25 cellular contexts compared by ENCODE assay signal in genomic region chr15:78995921-78996780, GRCh38. TPM values are rescaled to one million over a fixed set of nuclear protein-coding genes. Genes with fewer than 3 reads are reported as not detected.
DNase-seq lines count a peak whose midpoint lies in the region; ATAC-seq and TF ChIP-seq lines count a peak whose summit lies in the region.
"Had no signal": no experiment of that assay in that cellular context is flagged by ENCODE, and none has a peak within 500 bp of the region (broad histone marks: within the 10 kb centered on the region; RNA-seq: fewer than 3 reads in every experiment).

No MANE protein-coding gene starts in this region.

- H3K4me3 Mint-ChIP-seq in GM23338, result no peak overlapping the region
- H3K4me3 Mint-ChIP-seq: stimulated activated naive B cell treated with anti-CD40 and anti-IgM and Interleukin-4, amounts not matched to agents 10 μg/mL and 1 μg/mL and 100 μg/mL, for 72 hours had no signal

- H3K4me1 Mint-ChIP-seq in GM23338, result peaks cover 10% of the 10 kb centered on the region

- H3F3A ChIP-seq in GM23338 (replicated peaks; ENCODE audit: low read depth) (no peaks in the 10 kb centered on the region), smooth muscle cell (ENCODE audit: low read depth) (no peaks in the 10 kb centered on the region)

- H3K9me3 Mint-ChIP-seq in GM23338, result peaks cover 4% of the 10 kb centered on the region; the same call in 1 of the 3 replicates
- H3K9me3 Mint-ChIP-seq: stimulated activated naive B cell treated with anti-CD40 and anti-IgM and Interleukin-4, amounts not matched to agents 10 μg/mL and 1 μg/mL and 100 μg/mL, for 72 hours had no signal

- WGBS in hepatocyte (ENCODE audit: low lambda C conversion rate, missing lambda C conversion rate), result 82% methylated on average over 21 of the region's 21 CpGs
- 76% methylated on average over 21 of the region's 21 CpGs for WGBS in smooth muscle cell (ENCODE audit: low lambda C conversion rate)

- H3K27ac Mint-ChIP-seq in GM23338, result no peak overlapping the region; the same call in 1 of the 2 replicates

- H3K79me2 ChIP-seq in GM23338 (replicated peaks; ENCODE audit: insufficient read depth) (no peaks in the 10 kb centered on the region), hepatocyte (no peaks in the 10 kb centered on the region), smooth muscle cell (ENCODE audit: low read depth) (no peaks in the 10 kb centered on the region)

- H3K9ac ChIP-seq in smooth muscle cell (ENCODE audit: low read depth), result peak overlapping the region; percentile 34

- peaks cover 7% of the 10 kb centered on the region for H3K27me3 Mint-ChIP-seq in GM23338 (ENCODE audit: insufficient read depth, low read depth, poor library complexity)
- H3K27me3 Mint-ChIP-seq: stimulated activated naive B cell treated with anti-CD40 and anti-IgM and Interleukin-4, amounts not matched to agents 10 μg/mL and 1 μg/mL and 100 μg/mL, for 72 hours had no signal

- intact Hi-C loops in cardiac septum (cut with DNase I), result no loop called here

- H3K36me3 Mint-ChIP-seq in GM23338 (ENCODE audit: low read depth), result no peaks in the 10 kb centered on the region

- TF ChIP-seq CTCF in GM23338 (conservative IDR thresholded peaks at IDR 0.05; ENCODE audit: low read depth in 2 of 2), result no peak
- no peak for TF ChIP-seq CTCF in RWPE1 (conservative IDR thresholded peaks at IDR 0.05; ENCODE audit: low read depth)
- TF ChIP-seq CTCF in hepatocyte (IDR thresholded peaks at IDR 0.05; ENCODE audit: poor library complexity), result no peak
- no peak for TF ChIP-seq CTCF in smooth muscle cell (IDR thresholded peaks at IDR 0.05; ENCODE audit: borderline replicate concordance, insufficient read depth, poor library complexity, severe bottlenecking)

- H3K9me2 ChIP-seq in GM23338 (ENCODE audit: insufficient read depth) (no peaks in the 10 kb centered on the region), hepatocyte (replicated peaks; ENCODE audit: insufficient read depth) (no peaks in the 10 kb centered on the region)

- DNase-seq in GM23338 (ENCODE audit: low spot score) (no peak), RWPE1 (ENCODE audit: low spot score) (no peak), hepatocyte (ENCODE audit: low spot score) (no peak), smooth muscle cell (lab: John Stamatoyannopoulos, UW; ENCODE audit: unreplicated experiment) (no peak), cardiac septum (ENCODE audit: low spot score) (no peak), COLO829 (ENCODE audit: low spot score) (no peak), NCI-H2107 (lab: John Stamatoyannopoulos, UW) (no peak)
- DNase-seq: amniotic stem cell; caudate nucleus; DMS 273 treated with DMSO at 0.1 percent for 48 hours; effector CD8-positive, alpha-beta T cell; GF-D8; glutamatergic neuron; left ventricle myocardium inferior; MG63; NCI-H1436 treated with DMSO at 0.1 percent for 48 hours; NCI-H774; ovary; stimulated activated naive B cell treated with anti-CD40 and anti-IgM and Interleukin-4, amounts not matched to agents 10 μg/mL and 1 μg/mL and 100 μg/mL, for 72 hours; T-helper 9 cell had no signal

- H3K4me2 ChIP-seq in GM23338 (no peak overlapping the region), hepatocyte (no peak overlapping the region), smooth muscle cell (no peak overlapping the region)

- POLR2A ChIA-PET in RWPE1 (lab: Yijun Ruan, JAX; ENCODE audit: low non-redundant PET), result no interaction called here

- peak; percentile 17 for ATAC-seq in GM23338
- ATAC-seq: GM12878; PC-3; sciatic nerve; stimulated activated naive B cell treated with anti-CD40 and anti-IgM and Interleukin-4, amounts not matched to agents 10 μg/mL and 1 μg/mL and 100 μg/mL, for 72 hours had no signal

- H2AFZ ChIP-seq in GM23338, result 0 out of 2 replicates have a peak overlapping the region, but pooled peaks have one; percentile 23
- no peak overlapping the region for H2AFZ ChIP-seq in hepatocyte
- no peak overlapping the region for H2AFZ ChIP-seq in smooth muscle cell (ENCODE audit: low read depth)

- CTCF ChIA-PET in RWPE1 (lab: Yijun Ruan, JAX), result interaction anchor here (0.6 to 0.7 kb wide), 2 partner anchors 11 to 17 kb away, joined by 3 to 4 read pairs; no protein-coding TSS in a partner anchor

- H4K20me1 ChIP-seq in GM23338 (replicated peaks; ENCODE audit: insufficient read depth) (no peaks in the 10 kb centered on the region), hepatocyte (ENCODE audit: insufficient read depth, poor library complexity, severe bottlenecking) (no peaks in the 10 kb centered on the region), smooth muscle cell (ENCODE audit: low read depth) (no peaks in the 10 kb centered on the region)

- no peak overlapping the region for H3K4me3 ChIP-seq in GM23338
- no peak overlapping the region for H3K4me3 ChIP-seq in hepatocyte
- no peak overlapping the region for H3K4me3 ChIP-seq in smooth muscle cell
- H3K4me3 ChIP-seq: GM12878, HAP-1, left ventricle myocardium inferior, MG63, ovary, thyroid gland had no signal

- H3K27me3 ChIP-seq in GM23338 (ENCODE audit: insufficient read depth), result no peaks in the 10 kb centered on the region
- H3K27me3 ChIP-seq in hepatocyte, result no peaks in the 10 kb centered on the region
- H3K27me3 ChIP-seq in smooth muscle cell (ENCODE audit: low read depth), result no peaks in the 10 kb centered on the region
- H3K27me3 ChIP-seq: MG63, ovary, thyroid gland had no signal

- H3K36me3 ChIP-seq in GM23338 (ENCODE audit: insufficient read depth), result no peaks in the 10 kb centered on the region
- no peaks in the 10 kb centered on the region for H3K36me3 ChIP-seq in hepatocyte (replicated peaks; ENCODE audit: insufficient read depth, low read depth)
- no peaks in the 10 kb centered on the region for H3K36me3 ChIP-seq in smooth muscle cell (ENCODE audit: low read depth)
- H3K36me3 ChIP-seq: HAP-1, left ventricle myocardium inferior, MG63, ovary, thyroid gland had no signal

- H3K4me1 ChIP-seq in GM23338 (ENCODE audit: insufficient read depth) (no peaks in the 10 kb centered on the region), hepatocyte (ENCODE audit: insufficient read depth) (peaks cover 19% of the 10 kb centered on the region), smooth muscle cell (ENCODE audit: low read depth) (no peaks in the 10 kb centered on the region)
- H3K4me1 ChIP-seq: HAP-1, thyroid gland had no signal

- H3K27ac ChIP-seq in GM23338 (ENCODE audit: low read depth), result no peak overlapping the region
- peak overlapping the region; percentile 45 for H3K27ac ChIP-seq in RWPE1
- H3K27ac ChIP-seq in hepatocyte, result peak overlapping the region; percentile 27
- H3K27ac ChIP-seq in smooth muscle cell (ENCODE audit: low read depth), result peak overlapping the region; percentile 52
- H3K27ac ChIP-seq: left ventricle myocardium inferior, ovary, thyroid gland had no signal

- H3K9me3 ChIP-seq in hepatocyte (ENCODE audit: low read depth), result no peaks in the 10 kb centered on the region
- H3K9me3 ChIP-seq in smooth muscle cell (replicated peaks; ENCODE audit: low read depth), result no peaks in the 10 kb centered on the region
- H3K9me3 ChIP-seq: HAP-1, left ventricle myocardium inferior, MG63, ovary, thyroid gland had no signal

TF ChIP-seq in GM23338, 12 proteins besides CTCF, POLR2A, EP300 and RAD21 (continues in another document):
- TF ChIP-seq, protein P1, sequence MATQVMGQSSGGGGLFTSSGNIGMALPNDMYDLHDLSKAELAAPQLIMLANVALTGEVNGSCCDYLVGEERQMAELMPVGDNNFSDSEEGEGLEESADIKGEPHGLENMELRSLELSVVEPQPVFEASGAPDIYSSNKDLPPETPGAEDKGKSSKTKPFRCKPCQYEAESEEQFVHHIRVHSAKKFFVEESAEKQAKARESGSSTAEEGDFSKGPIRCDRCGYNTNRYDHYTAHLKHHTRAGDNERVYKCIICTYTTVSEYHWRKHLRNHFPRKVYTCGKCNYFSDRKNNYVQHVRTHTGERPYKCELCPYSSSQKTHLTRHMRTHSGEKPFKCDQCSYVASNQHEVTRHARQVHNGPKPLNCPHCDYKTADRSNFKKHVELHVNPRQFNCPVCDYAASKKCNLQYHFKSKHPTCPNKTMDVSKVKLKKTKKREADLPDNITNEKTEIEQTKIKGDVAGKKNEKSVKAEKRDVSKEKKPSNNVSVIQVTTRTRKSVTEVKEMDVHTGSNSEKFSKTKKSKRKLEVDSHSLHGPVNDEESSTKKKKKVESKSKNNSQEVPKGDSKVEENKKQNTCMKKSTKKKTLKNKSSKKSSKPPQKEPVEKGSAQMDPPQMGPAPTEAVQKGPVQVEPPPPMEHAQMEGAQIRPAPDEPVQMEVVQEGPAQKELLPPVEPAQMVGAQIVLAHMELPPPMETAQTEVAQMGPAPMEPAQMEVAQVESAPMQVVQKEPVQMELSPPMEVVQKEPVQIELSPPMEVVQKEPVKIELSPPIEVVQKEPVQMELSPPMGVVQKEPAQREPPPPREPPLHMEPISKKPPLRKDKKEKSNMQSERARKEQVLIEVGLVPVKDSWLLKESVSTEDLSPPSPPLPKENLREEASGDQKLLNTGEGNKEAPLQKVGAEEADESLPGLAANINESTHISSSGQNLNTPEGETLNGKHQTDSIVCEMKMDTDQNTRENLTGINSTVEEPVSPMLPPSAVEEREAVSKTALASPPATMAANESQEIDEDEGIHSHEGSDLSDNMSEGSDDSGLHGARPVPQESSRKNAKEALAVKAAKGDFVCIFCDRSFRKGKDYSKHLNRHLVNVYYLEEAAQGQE (IDR thresholded peaks at IDR 0.05; ENCODE audit: unreplicated experiment), result no peak
- TF ChIP-seq POLR2AphosphoS5 (IDR thresholded peaks at IDR 0.05; ENCODE audit: low read depth), result no peak
- no peak for TF ChIP-seq ETS1 (IDR thresholded peaks at IDR 0.05)

RNA-seq across cellular contexts. Expression of gene CTSH, which starts 51.3 kb away (rescaled TPM):
- total RNA-seq in GM23338 (2014; rRNA removed; shearing (Covaris generic)), result 19.7 and 41.2 TPM in 2 replicates
- polyA plus RNA-seq in GM23338 (2016; fragmentation: Nextera tagmentation; extraction: Ambion mirVana) (18.2 and 19.9 TPM in 2 replicates), hepatocyte (521 and 544 TPM in 2 replicates), smooth muscle cell (19.0 and 23.4 TPM in 2 replicates)
- total RNA-seq in hepatocyte (610 and 637 TPM in 2 replicates), smooth muscle cell (24.7 and 38.5 TPM in 2 replicates), cardiac septum (38.8 TPM)

Comparison
In these comparisons a context has a peak if more than half of its experiments do, and no peak if none do; other contexts are left out.
1. RNA of gene CTSH, which starts 51.3 kb away (total RNA-seq): 610 to 637 TPM in hepatocyte; 38.8 TPM in cardiac septum (single experiment), 24.7 to 38.5 TPM in smooth muscle cell and 19.7 to 41.2 TPM in GM23338; every median in the first group is over 10 times any median in the second.